In genomic region chr5:127549551-127549950, GRCh38 we compare ENCODE assay signal across 1 cellular context.
TF ChIP-seq lines count a peak whose summit lies in the region.

No MANE protein-coding gene starts in this region.

TF ChIP-seq in WTC11, 78 proteins besides CTCF, POLR2A, EP300 and RAD21 (continued from another document):
- TF ChIP-seq PRRX2 (CRISPR knock-in tag; IDR thresholded peaks at IDR 0.05) = no peak
- TF ChIP-seq, protein P1, sequence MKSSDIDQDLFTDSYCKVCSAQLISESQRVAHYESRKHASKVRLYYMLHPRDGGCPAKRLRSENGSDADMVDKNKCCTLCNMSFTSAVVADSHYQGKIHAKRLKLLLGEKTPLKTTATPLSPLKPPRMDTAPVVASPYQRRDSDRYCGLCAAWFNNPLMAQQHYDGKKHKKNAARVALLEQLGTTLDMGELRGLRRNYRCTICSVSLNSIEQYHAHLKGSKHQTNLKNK (CRISPR knock-in tag; IDR thresholded peaks at IDR 0.05) = no peak
TF ChIP-seq in WTC11: peak in this region for 0.
